20 cellular contexts compared by ENCODE assay signal in the genomic region with DNA sequence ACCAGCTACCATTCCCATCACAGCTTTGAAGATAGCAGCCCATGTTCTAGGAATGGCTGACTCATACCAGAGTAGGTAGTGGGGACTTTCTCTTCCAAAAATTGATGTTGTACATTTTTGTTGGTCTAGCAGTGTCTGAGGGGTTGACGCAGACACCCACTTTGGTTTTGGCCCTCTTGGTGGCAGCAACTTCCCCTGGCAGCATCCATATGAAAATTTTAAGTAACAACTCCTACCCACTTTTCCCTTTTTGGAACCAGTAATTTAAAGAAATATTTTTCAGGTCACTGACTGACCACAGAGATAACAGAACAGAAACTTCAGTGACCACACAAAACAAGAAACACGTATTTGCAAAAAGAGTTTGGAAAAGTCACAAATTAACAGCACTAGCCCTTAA.
DNase-seq lines count a peak whose midpoint lies in the region; ATAC-seq and TF ChIP-seq lines count a peak whose summit lies in the region.
"Had no signal": no experiment of that assay in that cellular context is flagged by ENCODE, and none has a peak within 500 bp of the region (broad histone marks: within the 10 kb centered on the region; RNA-seq: fewer than 3 reads in every experiment).

No MANE protein-coding gene starts in this region.

- peaks cover 0 to 4% (median 2%) of the 10 kb centered on the region in 5 donors for H3K27me3 Mint-ChIP-seq in naive thymus-derived CD8-positive, alpha-beta T cell
- H3K27me3 Mint-ChIP-seq: activated naive CD8-positive, alpha-beta T cell had no signal

- H3K36me3 Mint-ChIP-seq in naive thymus-derived CD8-positive, alpha-beta T cell: peaks cover 0 to 34% (median 0%) of the 10 kb centered on the region in 3 donors

- DNase-seq in GM10266 (ENCODE audit: extremely low spot score) (no peak), NCI-H345 treated with DMSO at 0.1 percent for 48 hours (lab: John Stamatoyannopoulos, UW; ENCODE audit: unreplicated experiment) (no peak), KBM-7 (no peak)
- DNase-seq in naive thymus-derived CD8-positive, alpha-beta T cell: no peak
- no peak for DNase-seq in activated CD4-positive, CD25-positive, alpha-beta regulatory T cell treated with anti-CD3 and anti-CD28 coated beads, Interleukin-2, amount 50 U/mL, for 72 hours
- DNase-seq: EL; glutamatergic neuron; left ventricle myocardium inferior; mucosa of descending colon; NCI-H1930; NCI-H446; SK-N-SH; small intestine; stimulated activated CD4-positive, alpha-beta T cell treated with anti-CD3 and anti-CD28 coated beads, Interleukin-2, amount 100 ng/mL, for 48 hours; T1000 had no signal

- H3K4me1 Mint-ChIP-seq in naive thymus-derived CD8-positive, alpha-beta T cell: peaks cover 0 to 5% (median 0%) of the 10 kb centered on the region in 4 donors

- no peak overlapping the region for H3K27ac Mint-ChIP-seq in naive thymus-derived CD8-positive, alpha-beta T cell
- H3K27ac Mint-ChIP-seq: activated naive CD8-positive, alpha-beta T cell; activated T-helper 1 cell treated with anti-CD3 and anti-CD28 coated beads, Interleukin-12 subunit alpha, Interleukin-12 subunit beta, Interleukin-2, Interleukin-4 antibody, amounts not matched to agents 30 ng/mL and 10 ng/mL and 1 ng/mL, durations not matched to agents 14 hours and 24 hours and 36 hours had no signal

- no peak overlapping the region for H3K4me3 Mint-ChIP-seq in naive thymus-derived CD8-positive, alpha-beta T cell
- H3K4me3 Mint-ChIP-seq: activated naive CD8-positive, alpha-beta T cell; activated T-helper 1 cell treated with anti-CD3 and anti-CD28 coated beads, Interleukin-12 subunit alpha, Interleukin-12 subunit beta, Interleukin-2, Interleukin-4 antibody, amounts not matched to agents 30 ng/mL and 10 ng/mL and 1 ng/mL, durations not matched to agents 14 hours and 24 hours and 36 hours had no signal

- ATAC-seq in GM19351 (IDR thresholded peaks at IDR 0.05; ENCODE audit: unreplicated experiment) (peak; percentile 46), HG02623 (IDR thresholded peaks at IDR 0.05; ENCODE audit: unreplicated experiment) (peak; percentile 70), HG03469 (IDR thresholded peaks at IDR 0.05; ENCODE audit: unreplicated experiment) (peak; percentile 51)
- no peak for ATAC-seq in naive thymus-derived CD8-positive, alpha-beta T cell
- ATAC-seq: mucosa of descending colon had no signal

- in situ Hi-C loops in KBM-7 (cut with MboI; ENCODE audit: low pct_unique_long_range_greater_than_20kb, low sequenced_read_pairs): no loop called here

- POLR2A ChIA-PET in naive thymus-derived CD8-positive, alpha-beta T cell (lab: Charles Lee): no interaction called here

- peak; percentile 17 for TF ChIP-seq CTCF in GM10266 (IDR thresholded peaks at IDR 0.05; ENCODE audit: control insufficient read depth, insufficient read depth, low read depth, missing control alignments)

- peaks cover 7 to 66% (median 32%) of the 10 kb centered on the region in 9 donors for H3K9me3 Mint-ChIP-seq in naive thymus-derived CD8-positive, alpha-beta T cell

Comparison
In these comparisons a context has a peak if more than half of its experiments do, and no peak if none do; other contexts are left out.
1. ATAC-seq: peak in GM19351 (single experiment), HG02623 (single experiment) and HG03469 (single experiment); none in naive thymus-derived CD8-positive, alpha-beta T cell (0 of 2).